Comparison of ENCODE assay signal across 22 cellular contexts in the genomic region with DNA sequence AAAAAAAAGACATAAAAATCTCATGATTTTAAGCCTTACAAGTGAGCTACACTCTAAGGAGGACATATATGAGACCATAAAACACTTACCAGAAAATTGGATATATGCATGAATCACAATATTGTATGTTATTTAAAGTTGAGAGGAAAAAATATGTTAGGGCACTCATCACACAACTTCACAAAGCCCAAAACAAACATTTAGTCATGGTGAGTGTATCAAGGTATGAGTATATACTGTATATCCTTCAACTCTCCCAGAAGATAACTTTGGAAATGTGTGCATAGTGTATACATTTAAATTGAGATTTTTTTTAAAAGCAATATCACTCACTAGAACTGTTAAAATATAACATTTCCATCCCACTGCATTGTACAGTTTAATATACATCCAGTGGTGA.
DNase-seq lines count a peak whose midpoint lies in the region; ATAC-seq and TF ChIP-seq lines count a peak whose summit lies in the region.
"Had no signal": no experiment of that assay in that cellular context is flagged by ENCODE, and none has a peak within 500 bp of the region (broad histone marks: within the 10 kb centered on the region; RNA-seq: fewer than 3 reads in every experiment).

No MANE protein-coding gene starts in this region.

- dilution Hi-C loops in IMR-90 (cut with HindIII; ENCODE audit: low sequenced_read_pairs, unreplicated experiment): no loop called here

- TF ChIP-seq CTCF in IMR-90 (conservative IDR thresholded peaks at IDR 0.05; ENCODE audit: low read depth, low read length) (no peak), RWPE2 (IDR thresholded peaks at IDR 0.05; ENCODE audit: poor library complexity, severe bottlenecking) (no peak)

- H3K9ac ChIP-seq in GM23248 (no peak overlapping the region), IMR-90 (ENCODE audit: low read depth, low read length) (no peak overlapping the region)

- 0 out of 2 replicates have a peak, but pooled peaks cover 6% of the 10 kb centered on the region for H3K4me1 ChIP-seq in GM23248 (ENCODE audit: insufficient read depth)
- H3K4me1 ChIP-seq in IMR-90 (ENCODE audit: control insufficient read depth, insufficient read depth, low read length): no peaks in the 10 kb centered on the region
- H3K4me1 ChIP-seq in RWPE2 (ENCODE audit: insufficient read depth, poor library complexity, severe bottlenecking): peaks cover 16% of the 10 kb centered on the region
- H3K4me1 ChIP-seq: A549, BE2C had no signal

- H2BK20ac ChIP-seq in IMR-90 (ENCODE audit: low read depth, low read length): no peak overlapping the region

- H2BK120ac ChIP-seq in IMR-90 (ENCODE audit: low read depth, low read length): no peak overlapping the region

- H3K56ac ChIP-seq in IMR-90 (ENCODE audit: extremely low read depth, insufficient read depth, low read length): no peak overlapping the region

- H2AK5ac ChIP-seq in IMR-90 (ENCODE audit: low read depth, low read length): no peak overlapping the region

- H3K27ac ChIP-seq in GM23248: no peak overlapping the region
- H3K27ac ChIP-seq in IMR-90 (ENCODE audit: insufficient read depth, low read length): no peak overlapping the region
- peak overlapping the region; percentile 11 for H3K27ac ChIP-seq in RWPE2 (ENCODE audit: poor library complexity, severe bottlenecking)
- H3K27ac ChIP-seq: A549 had no signal

- H3K4me2 ChIP-seq in GM23248 (ENCODE audit: unreplicated experiment) (no peak overlapping the region), IMR-90 (ENCODE audit: low read depth, low read length) (no peak overlapping the region)
- H3K4me2 ChIP-seq: A549, GM23338 had no signal

- TF ChIP-seq RAD21 in IMR-90 (IDR thresholded peaks at IDR 0.05; ENCODE audit: low read length): no peak

- no peak overlapping the region for H3K4me3 ChIP-seq in GM23248
- H3K4me3 ChIP-seq in IMR-90 (ENCODE audit: insufficient read depth, low read depth, low read length): no peak overlapping the region
- no peak overlapping the region for H3K4me3 ChIP-seq in RWPE2 (ENCODE audit: severe bottlenecking)
- H3K4me3 ChIP-seq: A549, GM12878, GM23338 had no signal

- ATAC-seq in IMR-90 (ENCODE audit: low read depth) (no peak), RWPE2 (ENCODE audit: low read depth) (peak; percentile 96), esophagus mucosa (peak; percentile 57)
- ATAC-seq: A549, GM12878, GM23338, HCT116, SK-N-SH treated with all-trans-retinoic acid at 6 μM for 48 hours had no signal

- H2BK15ac ChIP-seq in IMR-90 (ENCODE audit: low read depth, low read length): no peak overlapping the region

- no peak overlapping the region for H4K5ac ChIP-seq in IMR-90 (ENCODE audit: low read depth, low read length)

- intact Hi-C loops in IMR-90 (cut with micrococcal nuclease): loop anchor here (10.0 kb wide), 1 partner anchor 121 kb away; no protein-coding TSS in a partner anchor

- no TSS peak for BruUV-seq in IMR-90 (replicated peaks; lab: Mats Ljungman, UMichigan)

- TF ChIP-seq POLR2A in IMR-90 (IDR thresholded peaks at IDR 0.05; ENCODE audit: low read depth, low read length): no peak

- H3K9me1 ChIP-seq in IMR-90 (ENCODE audit: insufficient read depth, low read length): no peaks in the 10 kb centered on the region

- no peaks in the 10 kb centered on the region for H3K79me2 ChIP-seq in GM23248 (ENCODE audit: insufficient read depth)

- H3K36me3 ChIP-seq in GM23248 (ENCODE audit: low read depth): no peaks in the 10 kb centered on the region
- H3K36me3 ChIP-seq in IMR-90 (ENCODE audit: control insufficient read depth, insufficient read depth, low read length): no peaks in the 10 kb centered on the region
- no peaks in the 10 kb centered on the region for H3K36me3 ChIP-seq in RWPE2 (ENCODE audit: low read depth)
- H3K36me3 ChIP-seq: BE2C had no signal

- H4K91ac ChIP-seq in IMR-90 (ENCODE audit: insufficient read depth, low read depth, low read length): no peak overlapping the region

- H3K79me1 ChIP-seq in IMR-90 (ENCODE audit: low read depth in 1 of 2, low read length in 2 of 2): no peaks in the 10 kb centered on the region

- H3K18ac ChIP-seq in IMR-90 (ENCODE audit: low read depth, low read length): no peak overlapping the region

- H3K27me3 ChIP-seq in GM23248 (replicated peaks; ENCODE audit: insufficient read depth) (no peaks in the 10 kb centered on the region), IMR-90 (ENCODE audit: control insufficient read depth, insufficient read depth, low read length) (peaks cover 2% of the 10 kb centered on the region), RWPE2 (ENCODE audit: insufficient read depth, poor library complexity, severe bottlenecking) (no peaks in the 10 kb centered on the region)
- H3K27me3 ChIP-seq: BE2C had no signal

- no peak overlapping the region for H3K14ac ChIP-seq in IMR-90 (replicated peaks; ENCODE audit: low read depth, low read length)

- no peak overlapping the region for H2BK5ac ChIP-seq in IMR-90 (ENCODE audit: low read depth, low read length, poor library complexity, severe bottlenecking)

- H3F3A ChIP-seq in GM23248 (ENCODE audit: insufficient read depth): peaks cover 7% of the 10 kb centered on the region; the same call in 1 of the 2 replicates

- H4K8ac ChIP-seq in IMR-90 (ENCODE audit: low read depth in 2 of 2, low read length in 2 of 2): no peak overlapping the region

- H2AFZ ChIP-seq in GM23248 (no peak overlapping the region), IMR-90 (replicated peaks; ENCODE audit: low read length, poor library complexity) (no peak overlapping the region)
- H2AFZ ChIP-seq: GM23338 had no signal

- H2AK9ac ChIP-seq in IMR-90 (replicated peaks; ENCODE audit: low read depth, low read length, poor library complexity): no peak overlapping the region

- POLR2A ChIA-PET in IMR-90 (lab: Charles Lee; ENCODE audit: unreplicated experiment): no interaction called here

- no peak overlapping the region for H3K23ac ChIP-seq in IMR-90 (ENCODE audit: low read depth, low read length)

- CTCF ChIA-PET in IMR-90 (lab: Yijun Ruan, JAX): no interaction called here

- H3K9me3 ChIP-seq in GM23248 (ENCODE audit: low read depth) (no peaks in the 10 kb centered on the region), IMR-90 (ENCODE audit: control insufficient read depth, insufficient read depth, low read length) (no peaks in the 10 kb centered on the region), RWPE2 (ENCODE audit: severe bottlenecking) (no peaks in the 10 kb centered on the region)
- H3K9me3 ChIP-seq: A549, BE2C had no signal

- in situ Hi-C loops in GM23248 (cut with MboI) (no loop called here), IMR-90 (cut with MboI; ENCODE audit: low sequenced_read_pairs) (no loop called here)

- H3K9me2 ChIP-seq in GM23248 (ENCODE audit: insufficient read depth): no peaks in the 10 kb centered on the region

- no peaks in the 10 kb centered on the region for H4K20me1 ChIP-seq in GM23248 (ENCODE audit: insufficient read depth)
- H4K20me1 ChIP-seq in IMR-90 (ENCODE audit: insufficient read depth, low read length): no peaks in the 10 kb centered on the region

- peak; percentile 13 for DNase-seq in GM23248
- DNase-seq in IMR-90: peak; percentile 1
- DNase-seq in RWPE2 (ENCODE audit: low spot score): no peak
- DNase-seq in HuH-7 (ENCODE audit: low spot score): no peak
- no peak for DNase-seq in MV-4-11 (lab: John Stamatoyannopoulos, UW)
- DNase-seq in activated CD4-positive, alpha-beta T cell treated with anti-CD3 and anti-CD28 coated beads, Interleukin-2, amount 50 U/mL, for 1 hour: no peak
- no peak for DNase-seq in GM19238 (ENCODE audit: insufficient read length, low spot score)
- DNase-seq: BE2C, DMS79, MM.1S, NCI-H1105, NCI-H146, NCI-H2029, NCI-H345, NCI-H526, OCI-M1 had no signal

- no peak overlapping the region for H3K4ac ChIP-seq in IMR-90 (ENCODE audit: low read depth, low read length)

TF ChIP-seq in IMR-90, 13 proteins besides CTCF, POLR2A, EP300 and RAD21:
- no peak for TF ChIP-seq RFX5 (IDR thresholded peaks at IDR 0.05; ENCODE audit: low read depth, low read length)
- TF ChIP-seq SMC3 (IDR thresholded peaks at IDR 0.05; ENCODE audit: low read depth, low read length): no peak
- TF ChIP-seq CEBPB (IDR thresholded peaks at IDR 0.05; ENCODE audit: low read depth, low read length): no peak
- TF ChIP-seq NFE2L2 (IDR thresholded peaks at IDR 0.05; ENCODE audit: low read depth, low read length): no peak
- no peak for TF ChIP-seq MAZ (IDR thresholded peaks at IDR 0.05; ENCODE audit: borderline replicate concordance, low read depth, low read length)
- no peak for TF ChIP-seq MAFK (IDR thresholded peaks at IDR 0.05; ENCODE audit: low read depth, low read length)
- TF ChIP-seq BHLHE40 (IDR thresholded peaks at IDR 0.05; ENCODE audit: low read depth, low read length): no peak
- no peak for TF ChIP-seq CHD1 (IDR thresholded peaks at IDR 0.05; ENCODE audit: low read depth, low read length)
- no peak for TF ChIP-seq MXI1 (IDR thresholded peaks at IDR 0.05; ENCODE audit: borderline replicate concordance, low read depth, low read length)
- no peak for TF ChIP-seq FOS (IDR thresholded peaks at IDR 0.05; ENCODE audit: low read depth, low read length)
- TF ChIP-seq, protein P1, sequence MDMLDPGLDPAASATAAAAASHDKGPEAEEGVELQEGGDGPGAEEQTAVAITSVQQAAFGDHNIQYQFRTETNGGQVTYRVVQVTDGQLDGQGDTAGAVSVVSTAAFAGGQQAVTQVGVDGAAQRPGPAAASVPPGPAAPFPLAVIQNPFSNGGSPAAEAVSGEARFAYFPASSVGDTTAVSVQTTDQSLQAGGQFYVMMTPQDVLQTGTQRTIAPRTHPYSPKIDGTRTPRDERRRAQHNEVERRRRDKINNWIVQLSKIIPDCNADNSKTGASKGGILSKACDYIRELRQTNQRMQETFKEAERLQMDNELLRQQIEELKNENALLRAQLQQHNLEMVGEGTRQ (IDR thresholded peaks at IDR 0.05; ENCODE audit: low read depth, low read length): no peak
- TF ChIP-seq ELK1 (IDR thresholded peaks at IDR 0.05; ENCODE audit: borderline replicate concordance, low read depth, low read length): no peak
- no peak for TF ChIP-seq RCOR1 (IDR thresholded peaks at IDR 0.05; ENCODE audit: insufficient replicate concordance, low read length)

Comparison
In these comparisons a context has a peak if more than half of its experiments do, and no peak if none do; other contexts are left out.
1. DNase-seq: peak in GM23248 (single experiment) and IMR-90 (single experiment); none in RWPE2 (single experiment), HuH-7 (single experiment), MV-4-11 (single experiment), activated CD4-positive, alpha-beta T cell treated with anti-CD3 and anti-CD28 coated beads, Interleukin-2, amount 50 U/mL, for 1 hour (single experiment) and GM19238 (single experiment).